In the genomic region with DNA sequence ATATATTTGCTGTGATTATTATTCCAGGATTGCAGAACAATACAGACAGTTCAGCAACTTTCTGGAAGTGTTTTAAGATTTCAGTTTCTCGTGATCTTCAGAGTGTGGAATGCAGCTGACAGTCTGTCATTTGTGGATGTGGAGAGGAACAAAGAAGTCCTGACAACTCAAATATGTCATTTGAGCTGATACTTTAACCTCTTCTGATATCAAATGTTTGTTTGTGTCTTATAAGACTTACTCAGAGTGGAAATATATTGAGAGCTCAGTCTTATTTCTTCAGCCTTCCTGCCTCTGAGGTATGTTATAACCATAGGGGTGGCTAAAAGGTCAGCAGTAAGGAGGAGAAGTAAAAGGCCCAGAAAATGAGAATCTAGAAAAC, we compare ENCODE assay signal across 18 cellular contexts.
DNase-seq lines count a peak whose midpoint lies in the region; ATAC-seq and TF ChIP-seq lines count a peak whose summit lies in the region.
"Had no signal": no experiment of that assay in that cellular context is flagged by ENCODE, and none has a peak within 500 bp of the region (broad histone marks: within the 10 kb centered on the region; RNA-seq: fewer than 3 reads in every experiment).

No MANE protein-coding gene starts in this region.

- POLR2A ChIA-PET in SK-N-SH (lab: Yijun Ruan, JAX) = no interaction called here

- no peak overlapping the region for H3K9ac ChIP-seq in SK-N-SH
- H3K9ac ChIP-seq in endodermal cell (ENCODE audit: extremely low read depth, low read length, poor library complexity, severe bottlenecking) = no peak overlapping the region

- H3K4me1 ChIP-seq in left ventricle myocardium inferior = peaks cover 25% of the 10 kb centered on the region
- H3K4me1 ChIP-seq in SK-N-SH (ENCODE audit: control insufficient read depth in 1 of 2, insufficient read depth in 2 of 2, low read depth in 1 of 2, low read length in 1 of 2) = peaks cover 0 to 29% of the 10 kb centered on the region in 2 experiments; a peak in 2 of 4 replicates
- H3K4me1 ChIP-seq in endodermal cell (ENCODE audit: control insufficient read depth, insufficient read depth, low read length) = peaks cover 3% of the 10 kb centered on the region
- H3K4me1 ChIP-seq: colonic mucosa, upper lobe of right lung had no signal

- H3K9me3 ChIP-seq in left ventricle myocardium inferior (replicated peaks) (no peaks in the 10 kb centered on the region), SK-N-SH (no peaks in the 10 kb centered on the region), endodermal cell (ENCODE audit: control insufficient read depth, low read length) (no peaks in the 10 kb centered on the region)
- H3K9me3 ChIP-seq: colonic mucosa, neutrophil, upper lobe of right lung had no signal

- H3K4me1 Mint-ChIP-seq in endodermal cell = peaks cover 24% of the 10 kb centered on the region

- CTCF ChIA-PET in SK-N-SH (lab: Yijun Ruan, JAX) = interaction anchor here (0.7 to 2.0 kb wide), 8 partner anchors 9 to 215 kb away, joined by 3 to 5 read pairs (median 4); no protein-coding TSS in a partner anchor

- H3K4me3 ChIP-seq in left ventricle myocardium inferior (no peak overlapping the region), SK-N-SH (ENCODE audit: low read depth in 2 of 2, low read length in 1 of 2) (no peak overlapping the region), endodermal cell (ENCODE audit: low read length) (no peak overlapping the region), coronary artery (no peak overlapping the region)
- H3K4me3 ChIP-seq: colonic mucosa, upper lobe of right lung had no signal

- H3K27ac Mint-ChIP-seq in endodermal cell = no peak overlapping the region
- H3K27ac Mint-ChIP-seq: activated naive CD4-positive, alpha-beta T cell treated with anti-CD3 and anti-CD28 coated beads for 36 hours had no signal

- H3K36me3 ChIP-seq in left ventricle myocardium inferior = no peaks in the 10 kb centered on the region
- H3K36me3 ChIP-seq in SK-N-SH (replicated peaks in 1 of 2; ENCODE audit: control insufficient read depth in 1 of 2, insufficient read depth in 2 of 2, low read length in 1 of 2) = peaks cover 12% of the 10 kb centered on the region in 2 experiments
- H3K36me3 ChIP-seq in endodermal cell (ENCODE audit: control insufficient read depth, insufficient read depth, low read length) = no peaks in the 10 kb centered on the region
- H3K36me3 ChIP-seq: colonic mucosa, neutrophil, upper lobe of right lung had no signal

- no peaks in the 10 kb centered on the region for H3F3A ChIP-seq in SK-N-SH (replicated peaks; ENCODE audit: insufficient read depth)

- 76% methylated on average over 1 of the region's 1 CpG for WGBS in SK-N-SH (ENCODE audit: low lambda C conversion rate)
- WGBS in endodermal cell (ENCODE audit: insufficient coverage in 1 of 2, insufficient read length in 1 of 2), 2 experiments = 96% methylated on average over 1 of the region's 1 CpG; no CpG with 5 or more reads in 1 of the 2 experiments

- H3K36me3 Mint-ChIP-seq in endodermal cell (ENCODE audit: low read depth) = no peaks in the 10 kb centered on the region

- no peak for ATAC-seq in Right ventricle myocardium superior (ENCODE audit: poor library complexity)
- no peak for ATAC-seq in HG03571 (IDR thresholded peaks at IDR 0.05; ENCODE audit: unreplicated experiment)
- ATAC-seq: HepG2 had no signal

- H3K79me2 ChIP-seq in SK-N-SH (ENCODE audit: insufficient read depth) = peaks cover 5% of the 10 kb centered on the region

- H3K27ac ChIP-seq in left ventricle myocardium inferior (replicated peaks) (peak overlapping the region; percentile 17), SK-N-SH (ENCODE audit: low read depth in 2 of 2, low read length in 1 of 2) (peak overlapping the region; percentile 23 to 36; a peak in 3 of 4 replicates), endodermal cell (ENCODE audit: low read depth, low read length) (no peak overlapping the region), coronary artery (no peak overlapping the region)
- H3K27ac ChIP-seq: colonic mucosa, neutrophil, upper lobe of right lung had no signal

- no peak for TF ChIP-seq EP300 in SK-N-SH (IDR thresholded peaks at IDR 0.05; ENCODE audit: borderline replicate concordance in 1 of 2, low read depth in 1 of 2, low read length in 1 of 2)

- H3K9me3 Mint-ChIP-seq in endodermal cell = no peaks in the 10 kb centered on the region
- H3K9me3 Mint-ChIP-seq: activated naive CD4-positive, alpha-beta T cell treated with anti-CD3 and anti-CD28 coated beads for 36 hours; T-helper 2 cell treated with Interferon-gamma antibody and Interleukin-4, amounts not matched to agents 5 μg/mL and 100 μg/mL, for 36 hours had no signal

- H3K27me3 Mint-ChIP-seq in endodermal cell (ENCODE audit: insufficient read depth) = no peaks in the 10 kb centered on the region

- no peaks in the 10 kb centered on the region; the same call in 1 of the 2 replicates for H4K20me1 ChIP-seq in SK-N-SH (ENCODE audit: insufficient read depth)

- no peak for TF ChIP-seq RAD21 in SK-N-SH (IDR thresholded peaks at IDR 0.05; ENCODE audit: low read length)

- DNase-seq in left ventricle myocardium inferior = no peak
- DNase-seq in Right ventricle myocardium superior = no peak
- no peak for DNase-seq in SK-N-SH
- DNase-seq in left kidney (ENCODE audit: low read depth, low spot score) = peak; percentile 14
- no peak for DNase-seq in endodermal cell
- DNase-seq in coronary artery (ENCODE audit: low spot score) = no peak
- DNase-seq in Kasumi-1 (lab: John Stamatoyannopoulos, UW) = no peak
- DNase-seq: activated CD4-positive, CD25-positive, alpha-beta regulatory T cell; colonic mucosa; foreskin melanocyte; NCI-H1930; SHP77 treated with DMSO at 0.1 percent for 48 hours; upper lobe of right lung had no signal

- H3K4me2 ChIP-seq in SK-N-SH = no peak overlapping the region

- no peaks in the 10 kb centered on the region for H3K9me2 ChIP-seq in SK-N-SH

- H2AFZ ChIP-seq in SK-N-SH (ENCODE audit: low read depth) = no peak overlapping the region

- TF ChIP-seq CTCF in left ventricle myocardium inferior (IDR thresholded peaks at IDR 0.05; ENCODE audit: borderline replicate concordance) (no peak), SK-N-SH (IDR thresholded peaks at IDR 0.05) (no peak), endodermal cell (conservative IDR thresholded peaks at IDR 0.05) (no peak), coronary artery (IDR thresholded peaks at IDR 0.05) (no peak)

- H3K27me3 ChIP-seq in left ventricle myocardium inferior (ENCODE audit: low read depth) = no peaks in the 10 kb centered on the region
- H3K27me3 ChIP-seq in SK-N-SH (ENCODE audit: insufficient read depth) = no peaks in the 10 kb centered on the region
- no peaks in the 10 kb centered on the region for H3K27me3 ChIP-seq in endodermal cell (ENCODE audit: control insufficient read depth, insufficient read depth, low read length, poor library complexity, severe bottlenecking)
- H3K27me3 ChIP-seq: colonic mucosa, neutrophil, upper lobe of right lung had no signal

- H3K4me3 Mint-ChIP-seq in endodermal cell = no peak overlapping the region
- H3K4me3 Mint-ChIP-seq: activated naive CD4-positive, alpha-beta T cell treated with anti-CD3 and anti-CD28 coated beads for 36 hours; T-helper 2 cell treated with Interferon-gamma antibody and Interleukin-4, amounts not matched to agents 5 μg/mL and 100 μg/mL, for 36 hours had no signal

- intact Hi-C loops in left ventricle myocardium inferior (cut with micrococcal nuclease) = no loop called here
- intact Hi-C loops in Right ventricle myocardium superior (cut with DNase I) = no loop called here

TF ChIP-seq in SK-N-SH, 30 proteins besides CTCF, POLR2A, EP300 and RAD21 (continues in another document):
- TF ChIP-seq, protein P1, sequence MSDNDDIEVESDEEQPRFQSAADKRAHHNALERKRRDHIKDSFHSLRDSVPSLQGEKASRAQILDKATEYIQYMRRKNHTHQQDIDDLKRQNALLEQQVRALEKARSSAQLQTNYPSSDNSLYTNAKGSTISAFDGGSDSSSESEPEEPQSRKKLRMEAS (IDR thresholded peaks at IDR 0.05; ENCODE audit: low read depth) = no peak
- TF ChIP-seq, protein P2, sequence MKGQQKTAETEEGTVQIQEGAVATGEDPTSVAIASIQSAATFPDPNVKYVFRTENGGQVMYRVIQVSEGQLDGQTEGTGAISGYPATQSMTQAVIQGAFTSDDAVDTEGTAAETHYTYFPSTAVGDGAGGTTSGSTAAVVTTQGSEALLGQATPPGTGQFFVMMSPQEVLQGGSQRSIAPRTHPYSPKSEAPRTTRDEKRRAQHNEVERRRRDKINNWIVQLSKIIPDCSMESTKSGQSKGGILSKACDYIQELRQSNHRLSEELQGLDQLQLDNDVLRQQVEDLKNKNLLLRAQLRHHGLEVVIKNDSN (IDR thresholded peaks at IDR 0.05; ENCODE audit: borderline replicate concordance, low read depth) = no peak
- TF ChIP-seq, protein P3, sequence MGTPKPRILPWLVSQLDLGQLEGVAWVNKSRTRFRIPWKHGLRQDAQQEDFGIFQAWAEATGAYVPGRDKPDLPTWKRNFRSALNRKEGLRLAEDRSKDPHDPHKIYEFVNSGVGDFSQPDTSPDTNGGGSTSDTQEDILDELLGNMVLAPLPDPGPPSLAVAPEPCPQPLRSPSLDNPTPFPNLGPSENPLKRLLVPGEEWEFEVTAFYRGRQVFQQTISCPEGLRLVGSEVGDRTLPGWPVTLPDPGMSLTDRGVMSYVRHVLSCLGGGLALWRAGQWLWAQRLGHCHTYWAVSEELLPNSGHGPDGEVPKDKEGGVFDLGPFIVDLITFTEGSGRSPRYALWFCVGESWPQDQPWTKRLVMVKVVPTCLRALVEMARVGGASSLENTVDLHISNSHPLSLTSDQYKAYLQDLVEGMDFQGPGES (IDR thresholded peaks at IDR 0.05; ENCODE audit: low read depth, low read length) = no peak
- no peak for TF ChIP-seq ELF1 (IDR thresholded peaks at IDR 0.05)
- TF ChIP-seq TCF12 (IDR thresholded peaks at IDR 0.05) = no peak
- TF ChIP-seq TEAD4 (IDR thresholded peaks at IDR 0.05; ENCODE audit: borderline replicate concordance, insufficient read depth) = no peak
- TF ChIP-seq FOSL2 (IDR thresholded peaks at IDR 0.05; ENCODE audit: borderline replicate concordance, low read depth) = no peak

Comparison
In these comparisons a context has a peak if more than half of its experiments do, and no peak if none do; other contexts are left out.
1. H3K27ac ChIP-seq: peak in left ventricle myocardium inferior (single experiment) and SK-N-SH (2 of 2); none in endodermal cell (single experiment) and coronary artery (0 of 2).